8 cellular contexts compared by ENCODE assay signal in the genomic region with DNA sequence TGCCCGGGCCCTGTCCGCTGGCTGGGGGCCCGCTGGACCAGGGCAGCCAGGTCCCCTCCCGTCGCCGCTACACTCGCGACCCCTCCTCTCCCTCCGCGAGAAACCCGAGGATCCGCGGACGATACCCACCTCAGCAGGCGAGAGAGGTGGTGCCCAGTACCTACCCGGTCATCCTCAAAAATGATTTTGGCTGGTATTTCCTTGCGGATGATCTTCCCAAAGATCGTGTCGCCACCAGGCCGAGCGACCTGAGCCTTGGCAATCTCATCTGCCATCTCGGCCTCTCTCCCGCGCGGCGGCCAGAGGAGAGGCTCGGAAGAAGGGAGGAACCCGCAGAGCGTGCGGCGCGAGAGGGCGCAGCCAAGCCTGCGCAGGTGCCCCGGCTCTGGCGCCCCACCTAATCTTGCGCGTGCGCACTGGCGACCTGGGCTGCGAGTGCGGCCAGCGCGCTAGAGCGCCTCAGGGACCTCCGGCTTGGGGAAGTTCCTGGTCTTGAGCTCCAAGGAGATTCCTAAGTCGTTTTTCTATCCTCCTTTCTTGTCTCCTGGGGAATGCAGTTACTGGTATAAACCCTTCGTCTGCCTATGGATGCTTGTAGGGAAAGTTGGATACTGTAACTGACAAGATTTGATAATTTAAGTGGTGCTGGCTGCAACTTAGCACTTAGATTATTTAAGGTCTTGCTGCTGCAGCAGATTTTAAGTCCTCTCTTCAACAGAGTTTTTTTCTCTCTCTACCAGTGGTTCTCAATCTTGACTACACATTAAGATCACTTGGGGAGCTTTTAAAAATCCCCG. TPM values are rescaled to one million over a fixed set of nuclear protein-coding genes. Genes with fewer than 3 reads are reported as not detected.
A peak's percentile ranks its signal among the peaks of the same experiment; 100 is the strongest.
DNase-seq lines count a peak whose midpoint lies in the region; TF ChIP-seq lines count a peak whose summit lies in the region.

TSS of gene HINT1 (minus strand) at position 326 of the 797 bp plus-strand sequence. CDS start at position 275, 51 bp downstream.

- H3K36me3 Mint-ChIP-seq in neural crest cell (ENCODE audit: low read depth), result peaks cover 19% of the 10 kb centered on the region

- H3K4me3 ChIP-seq in H7 (ENCODE audit: insufficient read depth, low read depth, low read length), result peak within 1 kb of the TSS; percentile 93
- peak within 1 kb of the TSS; percentile 92 for H3K4me3 ChIP-seq in Loucy (ENCODE audit: low read length, poor library complexity, severe bottlenecking)

- peaks cover 11% of the 10 kb centered on the region; the same call in 1 of the 2 replicates for H3K36me3 ChIP-seq in ES-I3 (ENCODE audit: insufficient read depth, low read length)
- H3K36me3 ChIP-seq in H7 (replicated peaks; ENCODE audit: control insufficient read depth, insufficient read depth, low read length), result peaks cover 11% of the 10 kb centered on the region
- peaks cover 13% of the 10 kb centered on the region; the same call in 1 of the 2 replicates for H3K36me3 ChIP-seq in Loucy (ENCODE audit: insufficient read depth, low read length)

- DNase-seq in H7 (peak; percentile 98), SHP77 (lab: John Stamatoyannopoulos, UW) (peak; percentile 86), fibroblast of the conjunctiva (ENCODE audit: low read depth) (peak; percentile 81), neural crest cell (ENCODE audit: low read depth, low spot score) (peak; percentile 87), stromal cell of bone marrow (ENCODE audit: low read depth) (peak; percentile 67)
- DNase-seq in activated effector memory CD4-positive, alpha-beta T cell treated with anti-CD3 and anti-CD28 coated beads, Interleukin-2, amount 50 U/mL, for 16 hours, result peak; percentile 97

- H3K4me2 ChIP-seq in Loucy (ENCODE audit: low read depth, low read length, poor library complexity, severe bottlenecking), result peak within 1 kb of the TSS; percentile 92

- H3K27me3 ChIP-seq in H7 (ENCODE audit: control insufficient read depth, insufficient read depth, low read length) (no peaks in the 10 kb centered on the region), Loucy (ENCODE audit: insufficient read depth, low read length, poor library complexity, severe bottlenecking) (no peaks in the 10 kb centered on the region)

- no peaks in the 10 kb centered on the region for H3K9me3 Mint-ChIP-seq in neural crest cell

- H3K9me2 ChIP-seq in Loucy (replicated peaks; ENCODE audit: low read depth, low read length), result no peaks in the 10 kb centered on the region

- peak within 1 kb of the TSS; percentile 99 for H3K27ac Mint-ChIP-seq in neural crest cell (ENCODE audit: unreplicated experiment)

- H3K9ac ChIP-seq in ES-I3 (ENCODE audit: low read depth, low read length) (peak within 1 kb of the TSS; percentile 83), Loucy (ENCODE audit: low read depth, low read length, poor library complexity, severe bottlenecking) (peak within 1 kb of the TSS; percentile 94)

- H3K4me1 ChIP-seq in ES-I3 (ENCODE audit: insufficient read depth, low read length) (no peaks in the 10 kb centered on the region; the same call in 1 of the 2 replicates), Loucy (ENCODE audit: insufficient read depth, low read length, poor library complexity, severe bottlenecking) (peaks cover 16% of the 10 kb centered on the region)

- TF ChIP-seq CTCF in Loucy (conservative IDR thresholded peaks at IDR 0.05; ENCODE audit: low read length) (no peak), neural crest cell (conservative IDR thresholded peaks at IDR 0.05) (no peak)

- H3K79me2 ChIP-seq in Loucy (ENCODE audit: insufficient read depth, low read length), result peaks cover 45% of the 10 kb centered on the region

- no peaks in the 10 kb centered on the region for H3F3A ChIP-seq in Loucy (ENCODE audit: low read depth)

- peaks cover 39% of the 10 kb centered on the region for H3K4me1 Mint-ChIP-seq in neural crest cell

- H3K27me3 Mint-ChIP-seq in neural crest cell (ENCODE audit: low read depth), result no peaks in the 10 kb centered on the region

- H3K9me3 ChIP-seq in ES-I3 (ENCODE audit: control insufficient read depth, insufficient read depth, low read length), result no peaks in the 10 kb centered on the region
- H3K9me3 ChIP-seq in Loucy (ENCODE audit: insufficient read depth, low read depth, low read length), result no peaks in the 10 kb centered on the region

- H3K4me3 Mint-ChIP-seq in neural crest cell, result peak within 1 kb of the TSS; percentile 99

- H2AFZ ChIP-seq in Loucy (ENCODE audit: low read length), result peak within 1 kb of the TSS; percentile 94

- H4K20me1 ChIP-seq in Loucy (ENCODE audit: insufficient read depth, low read length, poor library complexity, severe bottlenecking), result peaks cover 28% of the 10 kb centered on the region

RNA-seq across cellular contexts. Expression of gene HINT1, which starts in this region (rescaled TPM):
- 330 and 344 TPM in 2 replicates for total RNA-seq in H7 (2014; rRNA removed; shearing (Covaris generic))
- 258 and 264 TPM in 2 replicates for total RNA-seq in neural crest cell

Comparison
In these comparisons a context has a peak if more than half of its experiments do, and no peak if none do; other contexts are left out.
1. Peak in every context shown above with its lines: DNase-seq and H3K4me3 ChIP-seq.